In genomic region chr18:57655740-57656139, GRCh38 we compare ENCODE assay signal across 1 cellular context.
TF ChIP-seq lines count a peak whose summit lies in the region.

No MANE protein-coding gene starts in this region.

TF ChIP-seq in K562, 482 proteins besides CTCF, POLR2A, EP300 and RAD21 (continued from another document):
- no peak for TF ChIP-seq MGA (IDR thresholded peaks at IDR 0.05)
TF ChIP-seq in K562: peak in this region for 5.
